In genomic region chr1:17119076-17119743, GRCh38 we compare ENCODE assay signal across 8 cellular contexts. TPM values are rescaled to one million over a fixed set of nuclear protein-coding genes. Genes with fewer than 3 reads are reported as not detected.
A peak's percentile ranks its signal among the peaks of the same experiment; 100 is the strongest.
DNase-seq lines count a peak whose midpoint lies in the region; ATAC-seq and TF ChIP-seq lines count a peak whose summit lies in the region.

PADI2 (minus strand) TSS chr1:17119451; CDS start chr1:17119371, 80 bp downstream.

- DNase-seq in ELR (ENCODE audit: low read depth), result peak; percentile 58
- DNase-seq in RWPE2 (ENCODE audit: low spot score), result no peak
- DNase-seq in cardiac septum (ENCODE audit: low spot score), result peak; percentile 90
- DNase-seq in type B pancreatic cell (ENCODE audit: extremely low spot score, unreplicated experiment), result peak; percentile 78

- peaks cover 9% of the 10 kb centered on the region for H3K4me1 Mint-ChIP-seq in activated naive CD8-positive, alpha-beta T cell (ENCODE audit: low read depth)
- H3K4me1 Mint-ChIP-seq in type B pancreatic cell (ENCODE audit: unreplicated experiment), result peaks cover 18% of the 10 kb centered on the region

- H3K36me3 ChIP-seq in RWPE2 (ENCODE audit: low read depth) (no peaks in the 10 kb centered on the region), parathyroid adenoma (ENCODE audit: control insufficient read depth, insufficient read depth, low read length) (no peaks in the 10 kb centered on the region)

- no peaks in the 10 kb centered on the region for H3K27me3 ChIP-seq in RWPE2 (ENCODE audit: insufficient read depth, poor library complexity, severe bottlenecking)
- H3K27me3 ChIP-seq in parathyroid adenoma (ENCODE audit: control insufficient read depth, insufficient read depth, low read length), result no peaks in the 10 kb centered on the region

- ATAC-seq in HG03432 (IDR thresholded peaks at IDR 0.05; ENCODE audit: unreplicated experiment), result peak; percentile 56
- ATAC-seq in RWPE2 (ENCODE audit: low read depth), result peak; percentile 98
- no peak for ATAC-seq in GM18870 (IDR thresholded peaks at IDR 0.05; ENCODE audit: unreplicated experiment)

- no peak for TF ChIP-seq CTCF in RWPE2 (IDR thresholded peaks at IDR 0.05; ENCODE audit: poor library complexity, severe bottlenecking)
- no peak for TF ChIP-seq CTCF in parathyroid adenoma (IDR thresholded peaks at IDR 0.05)
- TF ChIP-seq CTCF in type B pancreatic cell (conservative IDR thresholded peaks at IDR 0.05), result no peak

- peaks cover 2% of the 10 kb centered on the region for H3K4me1 ChIP-seq in RWPE2 (ENCODE audit: insufficient read depth, poor library complexity, severe bottlenecking)
- H3K4me1 ChIP-seq in parathyroid adenoma, result no peaks in the 10 kb centered on the region

- H3K4me3 ChIP-seq in RWPE2 (ENCODE audit: severe bottlenecking) (peak within 1 kb of the TSS; percentile 22), parathyroid adenoma (ENCODE audit: low read depth, low read length) (no peak within 1 kb of the TSS)

- no peaks in the 10 kb centered on the region for H3K36me3 Mint-ChIP-seq in activated naive CD8-positive, alpha-beta T cell
- H3K36me3 Mint-ChIP-seq in type B pancreatic cell, result no peaks in the 10 kb centered on the region

- no peaks in the 10 kb centered on the region for H3K9me3 Mint-ChIP-seq in activated naive CD8-positive, alpha-beta T cell (ENCODE audit: low read depth)
- H3K9me3 Mint-ChIP-seq in type B pancreatic cell, result no peaks in the 10 kb centered on the region

- H3K4me2 ChIP-seq in parathyroid adenoma (ENCODE audit: low read length), result peak within 1 kb of the TSS; percentile 74

- H3K9ac ChIP-seq in parathyroid adenoma, result no peak within 1 kb of the TSS

- intact Hi-C loops in cardiac septum (cut with DNase I), result no loop called here

- H3K27me3 Mint-ChIP-seq in activated naive CD8-positive, alpha-beta T cell, result peaks cover 22% of the 10 kb centered on the region
- H3K27me3 Mint-ChIP-seq in type B pancreatic cell, result peaks cover 55% of the 10 kb centered on the region

- peak within 1 kb of the TSS; percentile 28 for H2AFZ ChIP-seq in parathyroid adenoma

- H3K27ac ChIP-seq in RWPE2 (ENCODE audit: poor library complexity, severe bottlenecking), result no peak within 1 kb of the TSS
- no peak within 1 kb of the TSS for H3K27ac ChIP-seq in parathyroid adenoma

- H3K9me3 ChIP-seq in RWPE2 (ENCODE audit: severe bottlenecking) (no peaks in the 10 kb centered on the region), parathyroid adenoma (ENCODE audit: control insufficient read depth, low read length) (no peaks in the 10 kb centered on the region)

- H3K79me2 ChIP-seq in parathyroid adenoma, result no peaks in the 10 kb centered on the region

- H3K27ac Mint-ChIP-seq in activated naive CD8-positive, alpha-beta T cell, result no peak within 1 kb of the TSS
- H3K27ac Mint-ChIP-seq in type B pancreatic cell, result no peak within 1 kb of the TSS

- peak within 1 kb of the TSS; percentile 38 for H3K4me3 Mint-ChIP-seq in activated naive CD8-positive, alpha-beta T cell
- H3K4me3 Mint-ChIP-seq in type B pancreatic cell, result peak within 1 kb of the TSS; percentile 69

RNA-seq across cellular contexts. Expression of gene PADI2, which starts in this region (rescaled TPM):
- 1.3 TPM for total RNA-seq in cardiac septum
- 3.5 and 5.6 TPM in 2 replicates for total RNA-seq in type B pancreatic cell (ENCODE audit: low replicate concordance)
